ENCODE assay signal across 9 cellular contexts in genomic region chr18:35973650-35974049, GRCh38.
A peak's percentile ranks its signal among the peaks of the same experiment; 100 is the strongest.
DNase-seq lines count a peak whose midpoint lies in the region; ATAC-seq and TF ChIP-seq lines count a peak whose summit lies in the region.
"Had no signal": no experiment of that assay in that cellular context is flagged by ENCODE, and none has a peak within 500 bp of the region (broad histone marks: within the 10 kb centered on the region; RNA-seq: fewer than 3 reads in every experiment).

No MANE protein-coding gene starts in this region.

- no peaks in the 10 kb centered on the region for H3K9me3 ChIP-seq in tibial nerve

- peak overlapping the region; percentile 94 for H3K4me3 Mint-ChIP-seq in activated naive CD4-positive, alpha-beta T cell treated with anti-CD3 and anti-CD28 coated beads, Interleukin-2, amount 50 U/mL, for 24 hours
- peak overlapping the region; percentile 96 for H3K4me3 Mint-ChIP-seq in activated T-helper 2 cell treated with anti-CD3 and anti-CD28 coated beads, Interferon-gamma antibody, Interleukin-2, Interleukin-4, amounts not matched to agents 10 μg/mL and 5 μg/mL and 100 μg/mL, durations not matched to agents 14 hours and 24 hours and 36 hours (ENCODE audit: low read depth)

- H3K27ac Mint-ChIP-seq in activated naive CD4-positive, alpha-beta T cell treated with anti-CD3 and anti-CD28 coated beads, Interleukin-2, amount 50 U/mL, for 24 hours = peak overlapping the region; percentile 92
- H3K27ac Mint-ChIP-seq in activated T-helper 2 cell treated with anti-CD3 and anti-CD28 coated beads, Interferon-gamma antibody, Interleukin-2, Interleukin-4, amounts not matched to agents 10 μg/mL and 5 μg/mL and 100 μg/mL, durations not matched to agents 14 hours and 24 hours and 36 hours = peak overlapping the region; percentile 91

- H3K27me3 Mint-ChIP-seq in activated naive CD4-positive, alpha-beta T cell treated with anti-CD3 and anti-CD28 coated beads, Interleukin-2, amount 50 U/mL, for 24 hours = no peaks in the 10 kb centered on the region
- H3K27me3 Mint-ChIP-seq in activated T-helper 2 cell treated with anti-CD3 and anti-CD28 coated beads, Interferon-gamma antibody, Interleukin-2, Interleukin-4, amounts not matched to agents 10 μg/mL and 5 μg/mL and 100 μg/mL, durations not matched to agents 14 hours and 24 hours and 36 hours (ENCODE audit: low read depth) = no peaks in the 10 kb centered on the region

- H3K27me3 ChIP-seq in kidney epithelial cell (ENCODE audit: control insufficient read depth, insufficient read depth, low read length) (no peaks in the 10 kb centered on the region), tibial nerve (no peaks in the 10 kb centered on the region)

- H3K36me3 ChIP-seq in kidney epithelial cell (ENCODE audit: control insufficient read depth, insufficient read depth, low read length) (no peaks in the 10 kb centered on the region), tibial nerve (peaks cover 0 to 34% (median 15%) of the 10 kb centered on the region in 3 donors)

- H3K4me3 ChIP-seq in kidney epithelial cell (ENCODE audit: low read depth, low read length) = peak overlapping the region; percentile 88
- H3K4me3 ChIP-seq in tibial nerve = peak overlapping the region in 3 of 4 donors; percentile 70 to 89 (median 79)

- peaks cover 51% of the 10 kb centered on the region for H3K4me1 Mint-ChIP-seq in activated naive CD4-positive, alpha-beta T cell treated with anti-CD3 and anti-CD28 coated beads, Interleukin-2, amount 50 U/mL, for 24 hours
- H3K4me1 Mint-ChIP-seq in activated T-helper 2 cell treated with anti-CD3 and anti-CD28 coated beads, Interferon-gamma antibody, Interleukin-2, Interleukin-4, amounts not matched to agents 10 μg/mL and 5 μg/mL and 100 μg/mL, durations not matched to agents 14 hours and 24 hours and 36 hours (ENCODE audit: low read depth) = peaks cover 35% of the 10 kb centered on the region

- DNase-seq in activated naive CD4-positive, alpha-beta T cell treated with Interleukin-2 at 50 U/mL for 16 hours = no peak
- no peak for DNase-seq in activated T-helper 2 cell treated with anti-CD3 and anti-CD28 coated beads, Interferon-gamma antibody, Interleukin-2, Interleukin-4, amounts not matched to agents 10 μg/mL and 5 μg/mL and 100 μg/mL, durations not matched to agents 14 hours and 24 hours and 36 hours (ENCODE audit: low spot score)
- DNase-seq in kidney epithelial cell (ENCODE audit: low read depth) = no peak
- no peak for DNase-seq in tibial nerve (ENCODE audit: low spot score in 2 of 2)
- DNase-seq in cerebellar cortex (ENCODE audit: low spot score) = no peak
- DNase-seq: DMS153 had no signal

- no peak for TF ChIP-seq EP300 in tibial nerve (IDR thresholded peaks at IDR 0.05)

- 85 to 93% methylated on average over 12 of the region's 12 CpGs for WGBS in tibial nerve, 2 donors

- peak overlapping the region in 2 of 4 donors; percentile 88 to 93 for H3K27ac ChIP-seq in tibial nerve

- H3K36me3 Mint-ChIP-seq in activated naive CD4-positive, alpha-beta T cell treated with anti-CD3 and anti-CD28 coated beads, Interleukin-2, amount 50 U/mL, for 24 hours = peaks cover 24% of the 10 kb centered on the region
- H3K36me3 Mint-ChIP-seq in activated T-helper 2 cell treated with anti-CD3 and anti-CD28 coated beads, Interferon-gamma antibody, Interleukin-2, Interleukin-4, amounts not matched to agents 10 μg/mL and 5 μg/mL and 100 μg/mL, durations not matched to agents 14 hours and 24 hours and 36 hours (ENCODE audit: low read depth) = peaks cover 45% of the 10 kb centered on the region

- TF ChIP-seq CTCF in kidney epithelial cell (IDR thresholded peaks at IDR 0.05; ENCODE audit: insufficient read depth, low read length, poor library complexity, severe bottlenecking) (no peak), tibial nerve (IDR thresholded peaks at IDR 0.05) (no peak)

- ATAC-seq in HG03354 (IDR thresholded peaks at IDR 0.05; ENCODE audit: poor library complexity, severe bottlenecking, unreplicated experiment) = no peak
- no peak for ATAC-seq in GM21576 (IDR thresholded peaks at IDR 0.05; ENCODE audit: unreplicated experiment)

- no peaks in the 10 kb centered on the region for H3K9me3 Mint-ChIP-seq in activated naive CD4-positive, alpha-beta T cell treated with anti-CD3 and anti-CD28 coated beads, Interleukin-2, amount 50 U/mL, for 24 hours
- no peaks in the 10 kb centered on the region for H3K9me3 Mint-ChIP-seq in activated T-helper 2 cell treated with anti-CD3 and anti-CD28 coated beads, Interferon-gamma antibody, Interleukin-2, Interleukin-4, amounts not matched to agents 10 μg/mL and 5 μg/mL and 100 μg/mL, durations not matched to agents 14 hours and 24 hours and 36 hours

- intact Hi-C loops in activated T-helper 2 cell treated with anti-CD3 and anti-CD28 coated beads, Interferon-gamma antibody, Interleukin-2, Interleukin-4, amounts not matched to agents 10 μg/mL and 5 μg/mL and 100 μg/mL, durations not matched to agents 14 hours and 24 hours and 36 hours (cut with micrococcal nuclease) = loop anchor here (2.0 to 5.0 kb wide), 6 partner anchors 357 to 996 kb away; partner anchors contain the start of genes GALNT1, INO80C, KIAA1328 and MAPRE2

- peaks cover 4 to 31% (median 11%) of the 10 kb centered on the region in 4 donors for H3K4me1 ChIP-seq in tibial nerve

- TF ChIP-seq POLR2A in tibial nerve (IDR thresholded peaks at IDR 0.05) = no peak
